ENCODE assay signal across 2 cellular contexts in the genomic region with DNA sequence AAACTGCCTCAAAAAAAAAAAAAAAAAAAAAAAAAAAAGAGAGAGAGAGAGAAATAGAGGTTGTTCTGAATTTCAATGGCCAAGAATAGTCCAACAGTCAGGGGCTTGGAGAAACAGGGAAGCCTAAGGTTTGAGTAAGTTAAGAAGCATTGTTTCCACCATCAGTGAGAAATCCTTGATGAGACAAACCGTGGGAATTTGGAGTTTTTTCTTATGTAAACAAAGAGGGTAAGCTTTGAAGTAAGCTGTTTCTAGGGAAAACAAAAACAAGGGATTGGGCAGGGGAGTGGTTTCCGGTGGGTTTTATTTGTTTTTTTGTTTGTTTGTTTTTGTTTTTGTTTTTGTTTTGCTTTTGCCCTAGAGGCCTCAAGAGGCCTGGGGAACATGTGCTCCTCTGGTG.
TF ChIP-seq lines count a peak whose summit lies in the region.

No MANE protein-coding gene starts in this region.

TF ChIP-seq in HepG2, 621 proteins besides CTCF, POLR2A, EP300 and RAD21:
- 0 out of 2 replicates have a peak, but pooled peaks have one; percentile 21 for TF ChIP-seq FOXA1 (IDR thresholded peaks at IDR 0.05)
- TF ChIP-seq FOXA1 (CRISPR knock-in tag; IDR thresholded peaks at IDR 0.05), result no peak
- no peak for TF ChIP-seq ZSCAN21 (CRISPR knock-in tag; IDR thresholded peaks at IDR 0.05; ENCODE audit: borderline replicate concordance)
- no peak for TF ChIP-seq TAF15 (IDR thresholded peaks at IDR 0.05; ENCODE audit: low read depth, low read length, poor library complexity, severe bottlenecking)
TF ChIP-seq in HepG2: peak in this region for 1.

TF ChIP-seq in WTC11, 78 proteins besides CTCF, POLR2A, EP300 and RAD21:
- TF ChIP-seq SMAD3 (CRISPR knock-in tag; IDR thresholded peaks at IDR 0.05; ENCODE audit: borderline replicate concordance) (no peak), RORB (CRISPR knock-in tag; IDR thresholded peaks at IDR 0.05) (no peak), MXD4 (CRISPR knock-in tag; IDR thresholded peaks at IDR 0.05; ENCODE audit: borderline replicate concordance) (no peak), ZNF138 (CRISPR knock-in tag; conservative IDR thresholded peaks at IDR 0.05) (no peak), SP1 (CRISPR knock-in tag; conservative IDR thresholded peaks at IDR 0.05) (no peak), NR1H2 (CRISPR knock-in tag; IDR thresholded peaks at IDR 0.05) (no peak), JAZF1 (CRISPR knock-in tag; IDR thresholded peaks at IDR 0.05) (no peak), ELF4 (CRISPR knock-in tag; IDR thresholded peaks at IDR 0.05; ENCODE audit: low read depth) (no peak), FOXP1 (CRISPR knock-in tag; IDR thresholded peaks at IDR 0.05; ENCODE audit: borderline replicate concordance) (no peak), CREB1 (CRISPR knock-in tag; IDR thresholded peaks at IDR 0.05) (no peak)
- TF ChIP-seq, protein P1, sequence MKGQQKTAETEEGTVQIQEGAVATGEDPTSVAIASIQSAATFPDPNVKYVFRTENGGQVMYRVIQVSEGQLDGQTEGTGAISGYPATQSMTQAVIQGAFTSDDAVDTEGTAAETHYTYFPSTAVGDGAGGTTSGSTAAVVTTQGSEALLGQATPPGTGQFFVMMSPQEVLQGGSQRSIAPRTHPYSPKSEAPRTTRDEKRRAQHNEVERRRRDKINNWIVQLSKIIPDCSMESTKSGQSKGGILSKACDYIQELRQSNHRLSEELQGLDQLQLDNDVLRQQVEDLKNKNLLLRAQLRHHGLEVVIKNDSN (CRISPR knock-in tag; IDR thresholded peaks at IDR 0.05), result no peak
- TF ChIP-seq, protein P2, sequence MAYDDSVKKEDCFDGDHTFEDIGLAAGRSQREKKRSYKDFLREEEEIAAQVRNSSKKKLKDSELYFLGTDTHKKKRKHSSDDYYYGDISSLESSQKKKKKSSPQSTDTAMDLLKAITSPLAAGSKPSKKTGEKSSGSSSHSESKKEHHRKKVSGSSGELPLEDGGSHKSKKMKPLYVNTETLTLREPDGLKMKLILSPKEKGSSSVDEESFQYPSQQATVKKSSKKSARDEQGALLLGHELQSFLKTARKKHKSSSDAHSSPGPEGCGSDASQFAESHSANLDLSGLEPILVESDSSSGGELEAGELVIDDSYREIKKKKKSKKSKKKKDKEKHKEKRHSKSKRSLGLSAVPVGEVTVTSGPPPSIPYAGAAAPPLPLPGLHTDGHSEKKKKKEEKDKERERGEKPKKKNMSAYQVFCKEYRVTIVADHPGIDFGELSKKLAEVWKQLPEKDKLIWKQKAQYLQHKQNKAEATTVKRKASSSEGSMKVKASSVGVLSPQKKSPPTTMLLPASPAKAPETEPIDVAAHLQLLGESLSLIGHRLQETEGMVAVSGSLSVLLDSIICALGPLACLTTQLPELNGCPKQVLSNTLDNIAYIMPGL (CRISPR knock-in tag; IDR thresholded peaks at IDR 0.05), result no peak
- TF ChIP-seq, protein P3, sequence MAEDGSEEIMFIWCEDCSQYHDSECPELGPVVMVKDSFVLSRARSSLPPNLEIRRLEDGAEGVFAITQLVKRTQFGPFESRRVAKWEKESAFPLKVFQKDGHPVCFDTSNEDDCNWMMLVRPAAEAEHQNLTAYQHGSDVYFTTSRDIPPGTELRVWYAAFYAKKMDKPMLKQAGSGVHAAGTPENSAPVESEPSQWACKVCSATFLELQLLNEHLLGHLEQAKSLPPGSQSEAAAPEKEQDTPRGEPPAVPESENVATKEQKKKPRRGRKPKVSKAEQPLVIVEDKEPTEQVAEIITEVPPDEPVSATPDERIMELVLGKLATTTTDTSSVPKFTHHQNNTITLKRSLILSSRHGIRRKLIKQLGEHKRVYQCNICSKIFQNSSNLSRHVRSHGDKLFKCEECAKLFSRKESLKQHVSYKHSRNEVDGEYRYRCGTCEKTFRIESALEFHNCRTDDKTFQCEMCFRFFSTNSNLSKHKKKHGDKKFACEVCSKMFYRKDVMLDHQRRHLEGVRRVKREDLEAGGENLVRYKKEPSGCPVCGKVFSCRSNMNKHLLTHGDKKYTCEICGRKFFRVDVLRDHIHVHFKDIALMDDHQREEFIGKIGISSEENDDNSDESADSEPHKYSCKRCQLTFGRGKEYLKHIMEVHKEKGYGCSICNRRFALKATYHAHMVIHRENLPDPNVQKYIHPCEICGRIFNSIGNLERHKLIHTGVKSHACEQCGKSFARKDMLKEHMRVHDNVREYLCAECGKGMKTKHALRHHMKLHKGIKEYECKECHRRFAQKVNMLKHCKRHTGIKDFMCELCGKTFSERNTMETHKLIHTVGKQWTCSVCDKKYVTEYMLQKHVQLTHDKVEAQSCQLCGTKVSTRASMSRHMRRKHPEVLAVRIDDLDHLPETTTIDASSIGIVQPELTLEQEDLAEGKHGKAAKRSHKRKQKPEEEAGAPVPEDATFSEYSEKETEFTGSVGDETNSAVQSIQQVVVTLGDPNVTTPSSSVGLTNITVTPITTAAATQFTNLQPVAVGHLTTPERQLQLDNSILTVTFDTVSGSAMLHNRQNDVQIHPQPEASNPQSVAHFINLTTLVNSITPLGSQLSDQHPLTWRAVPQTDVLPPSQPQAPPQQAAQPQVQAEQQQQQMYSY (CRISPR knock-in tag; IDR thresholded peaks at IDR 0.05), result no peak
- TF ChIP-seq, protein P4, sequence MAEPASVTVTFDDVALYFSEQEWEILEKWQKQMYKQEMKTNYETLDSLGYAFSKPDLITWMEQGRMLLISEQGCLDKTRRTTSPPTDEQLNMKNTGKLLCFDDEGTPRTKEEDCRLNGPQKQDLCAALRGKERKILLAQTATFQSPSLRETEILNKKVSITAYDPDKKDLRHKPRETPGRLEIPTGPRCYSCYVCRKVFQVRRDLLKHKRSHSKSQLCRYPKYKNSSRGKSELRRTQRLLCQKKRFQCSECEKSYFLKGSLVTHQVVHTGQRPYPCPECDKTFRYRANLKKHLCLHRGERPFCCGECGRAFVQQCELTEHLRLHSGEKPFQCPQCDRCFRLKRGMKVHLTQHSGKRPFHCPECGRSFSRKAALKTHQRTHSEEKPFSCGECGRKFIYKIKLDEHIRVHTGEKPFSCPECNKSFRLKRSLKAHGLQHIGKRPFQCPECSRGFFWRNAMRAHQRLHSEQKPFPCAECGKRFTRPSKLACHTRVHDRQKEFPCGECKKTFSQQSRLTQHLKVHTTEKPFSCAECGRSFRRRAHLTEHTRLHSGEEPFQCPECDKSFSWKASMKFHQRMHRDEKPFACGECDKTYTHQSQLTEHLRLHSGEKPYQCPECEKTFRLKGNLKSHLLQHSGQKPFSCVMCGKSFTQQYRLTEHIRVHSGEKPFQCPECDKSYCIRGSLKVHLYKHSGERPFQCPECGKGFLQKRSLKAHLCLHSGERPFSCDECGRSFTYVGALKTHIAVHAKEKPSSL (CRISPR knock-in tag; conservative IDR thresholded peaks at IDR 0.05), result no peak
- TF ChIP-seq, protein P5, sequence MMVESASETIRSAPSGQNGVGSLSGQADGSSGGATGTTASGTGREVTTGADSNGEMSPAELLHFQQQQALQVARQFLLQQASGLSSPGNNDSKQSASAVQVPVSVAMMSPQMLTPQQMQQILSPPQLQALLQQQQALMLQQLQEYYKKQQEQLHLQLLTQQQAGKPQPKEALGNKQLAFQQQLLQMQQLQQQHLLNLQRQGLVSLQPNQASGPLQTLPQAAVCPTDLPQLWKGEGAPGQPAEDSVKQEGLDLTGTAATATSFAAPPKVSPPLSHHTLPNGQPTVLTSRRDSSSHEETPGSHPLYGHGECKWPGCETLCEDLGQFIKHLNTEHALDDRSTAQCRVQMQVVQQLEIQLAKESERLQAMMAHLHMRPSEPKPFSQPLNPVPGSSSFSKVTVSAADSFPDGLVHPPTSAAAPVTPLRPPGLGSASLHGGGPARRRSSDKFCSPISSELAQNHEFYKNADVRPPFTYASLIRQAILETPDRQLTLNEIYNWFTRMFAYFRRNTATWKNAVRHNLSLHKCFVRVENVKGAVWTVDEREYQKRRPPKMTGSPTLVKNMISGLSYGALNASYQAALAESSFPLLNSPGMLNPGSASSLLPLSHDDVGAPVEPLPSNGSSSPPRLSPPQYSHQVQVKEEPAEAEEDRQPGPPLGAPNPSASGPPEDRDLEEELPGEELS (CRISPR knock-in tag; IDR thresholded peaks at IDR 0.05), result no peak
- TF ChIP-seq, protein P6, sequence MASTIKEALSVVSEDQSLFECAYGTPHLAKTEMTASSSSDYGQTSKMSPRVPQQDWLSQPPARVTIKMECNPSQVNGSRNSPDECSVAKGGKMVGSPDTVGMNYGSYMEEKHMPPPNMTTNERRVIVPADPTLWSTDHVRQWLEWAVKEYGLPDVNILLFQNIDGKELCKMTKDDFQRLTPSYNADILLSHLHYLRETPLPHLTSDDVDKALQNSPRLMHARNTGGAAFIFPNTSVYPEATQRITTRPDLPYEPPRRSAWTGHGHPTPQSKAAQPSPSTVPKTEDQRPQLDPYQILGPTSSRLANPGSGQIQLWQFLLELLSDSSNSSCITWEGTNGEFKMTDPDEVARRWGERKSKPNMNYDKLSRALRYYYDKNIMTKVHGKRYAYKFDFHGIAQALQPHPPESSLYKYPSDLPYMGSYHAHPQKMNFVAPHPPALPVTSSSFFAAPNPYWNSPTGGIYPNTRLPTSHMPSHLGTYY (CRISPR knock-in tag; IDR thresholded peaks at IDR 0.05), result no peak
- TF ChIP-seq, protein P7, sequence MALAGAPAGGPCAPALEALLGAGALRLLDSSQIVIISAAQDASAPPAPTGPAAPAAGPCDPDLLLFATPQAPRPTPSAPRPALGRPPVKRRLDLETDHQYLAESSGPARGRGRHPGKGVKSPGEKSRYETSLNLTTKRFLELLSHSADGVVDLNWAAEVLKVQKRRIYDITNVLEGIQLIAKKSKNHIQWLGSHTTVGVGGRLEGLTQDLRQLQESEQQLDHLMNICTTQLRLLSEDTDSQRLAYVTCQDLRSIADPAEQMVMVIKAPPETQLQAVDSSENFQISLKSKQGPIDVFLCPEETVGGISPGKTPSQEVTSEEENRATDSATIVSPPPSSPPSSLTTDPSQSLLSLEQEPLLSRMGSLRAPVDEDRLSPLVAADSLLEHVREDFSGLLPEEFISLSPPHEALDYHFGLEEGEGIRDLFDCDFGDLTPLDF (CRISPR knock-in tag; IDR thresholded peaks at IDR 0.05), result no peak
- TF ChIP-seq, protein P8, sequence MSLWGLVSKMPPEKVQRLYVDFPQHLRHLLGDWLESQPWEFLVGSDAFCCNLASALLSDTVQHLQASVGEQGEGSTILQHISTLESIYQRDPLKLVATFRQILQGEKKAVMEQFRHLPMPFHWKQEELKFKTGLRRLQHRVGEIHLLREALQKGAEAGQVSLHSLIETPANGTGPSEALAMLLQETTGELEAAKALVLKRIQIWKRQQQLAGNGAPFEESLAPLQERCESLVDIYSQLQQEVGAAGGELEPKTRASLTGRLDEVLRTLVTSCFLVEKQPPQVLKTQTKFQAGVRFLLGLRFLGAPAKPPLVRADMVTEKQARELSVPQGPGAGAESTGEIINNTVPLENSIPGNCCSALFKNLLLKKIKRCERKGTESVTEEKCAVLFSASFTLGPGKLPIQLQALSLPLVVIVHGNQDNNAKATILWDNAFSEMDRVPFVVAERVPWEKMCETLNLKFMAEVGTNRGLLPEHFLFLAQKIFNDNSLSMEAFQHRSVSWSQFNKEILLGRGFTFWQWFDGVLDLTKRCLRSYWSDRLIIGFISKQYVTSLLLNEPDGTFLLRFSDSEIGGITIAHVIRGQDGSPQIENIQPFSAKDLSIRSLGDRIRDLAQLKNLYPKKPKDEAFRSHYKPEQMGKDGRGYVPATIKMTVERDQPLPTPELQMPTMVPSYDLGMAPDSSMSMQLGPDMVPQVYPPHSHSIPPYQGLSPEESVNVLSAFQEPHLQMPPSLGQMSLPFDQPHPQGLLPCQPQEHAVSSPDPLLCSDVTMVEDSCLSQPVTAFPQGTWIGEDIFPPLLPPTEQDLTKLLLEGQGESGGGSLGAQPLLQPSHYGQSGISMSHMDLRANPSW (CRISPR knock-in tag; conservative IDR thresholded peaks at IDR 0.05; ENCODE audit: low read depth), result no peak
